Comparison of ENCODE assay signal across 1 cellular context in genomic region chr14:88346048-88346639, GRCh38.
TF ChIP-seq lines count a peak whose summit lies in the region.

No MANE protein-coding gene starts in this region.

TF ChIP-seq in HCT116, 20 proteins besides CTCF, POLR2A, EP300 and RAD21:
- TF ChIP-seq EZH2phosphoT487 (IDR thresholded peaks at IDR 0.05; ENCODE audit: borderline replicate concordance) (no peak), CBX3 (IDR thresholded peaks at IDR 0.05; ENCODE audit: low read depth) (no peak), TCF7L2 (IDR thresholded peaks at IDR 0.05; ENCODE audit: borderline replicate concordance, extremely low read depth, insufficient read depth, insufficient read length) (no peak), ZBTB33 (IDR thresholded peaks at IDR 0.05; ENCODE audit: extremely low read depth, insufficient replicate concordance, low read length) (no peak), EGR1 (IDR thresholded peaks at IDR 0.05; ENCODE audit: low read depth) (no peak), MAX (IDR thresholded peaks at IDR 0.05) (no peak), POLR2AphosphoS5 (IDR thresholded peaks at IDR 0.05; ENCODE audit: low read depth, low read length) (no peak), ZFX (IDR thresholded peaks at IDR 0.05) (no peak), ZNF274 (IDR thresholded peaks at IDR 0.05; ENCODE audit: low read depth, low read length) (no peak), YY1 (IDR thresholded peaks at IDR 0.05; ENCODE audit: extremely low read depth, insufficient replicate concordance, low read depth, low read length) (no peak), FOSL1 (IDR thresholded peaks at IDR 0.05; ENCODE audit: low read depth) (no peak), ELF1 (IDR thresholded peaks at IDR 0.05; ENCODE audit: borderline replicate concordance, low read depth) (no peak), CEBPB (IDR thresholded peaks at IDR 0.05; ENCODE audit: low read depth) (no peak), ATF3 (IDR thresholded peaks at IDR 0.05) (no peak), SIN3A (IDR thresholded peaks at IDR 0.05; ENCODE audit: low read depth) (no peak), JUND (IDR thresholded peaks at IDR 0.05) (no peak)
